Comparison of ENCODE assay signal across 25 cellular contexts in the genomic region with DNA sequence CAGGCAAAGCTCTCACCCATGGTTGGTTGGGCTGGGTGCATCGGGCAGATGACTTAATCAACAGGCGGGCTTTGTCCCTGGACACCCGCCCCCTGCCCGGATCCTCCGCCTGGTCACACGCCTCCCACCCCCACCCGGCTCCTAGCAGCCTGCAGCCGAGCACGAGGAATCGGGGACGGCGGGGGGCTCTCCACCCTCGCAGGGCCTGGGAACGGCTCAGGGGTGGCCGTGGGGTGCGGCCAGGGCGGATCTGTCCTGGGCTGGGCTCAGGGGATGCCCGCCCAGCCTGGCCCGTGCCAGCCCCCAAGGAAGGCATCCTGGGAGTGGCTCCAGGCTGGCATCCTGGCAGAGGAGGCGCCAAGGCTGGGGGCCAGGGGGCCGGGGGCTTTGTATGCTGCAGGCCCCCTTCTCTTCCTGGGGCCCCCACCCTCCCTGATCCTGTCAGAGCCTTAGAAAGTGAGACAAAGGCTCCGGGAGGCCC. TPM values are rescaled to one million over a fixed set of nuclear protein-coding genes. Genes with fewer than 3 reads are reported as not detected.
DNase-seq lines count a peak whose midpoint lies in the region; ATAC-seq and TF ChIP-seq lines count a peak whose summit lies in the region.
"Had no signal": no experiment of that assay in that cellular context is flagged by ENCODE, and none has a peak within 500 bp of the region (broad histone marks: within the 10 kb centered on the region; RNA-seq: fewer than 3 reads in every experiment).

No MANE protein-coding gene starts in this region.

- TF ChIP-seq POLR2A in esophagus squamous epithelium (IDR thresholded peaks at IDR 0.05): no peak

- ATAC-seq in heart right ventricle (peak in 5 of 8 donors; percentile 2 to 25 (median 19)), Right ventricle myocardium superior (ENCODE audit: poor library complexity) (no peak), sciatic nerve (peak; percentile 2), GM19452 (IDR thresholded peaks at IDR 0.05; ENCODE audit: unreplicated experiment) (no peak), GM19324 (IDR thresholded peaks at IDR 0.05; ENCODE audit: low FRiP score, unreplicated experiment) (no peak)
- ATAC-seq: activated CD4-positive, CD25-positive, alpha-beta regulatory T cell treated with anti-CD3 and anti-CD28 coated beads, Interleukin-2, amount 50 U/mL, for 24 hours; activated naive CD4-positive, alpha-beta T cell treated with anti-CD3 and anti-CD28 coated beads, Interleukin-2, amount 50 U/mL, for 72 hours; psoas muscle had no signal

- whole genome bisulfite sequencing in heart right ventricle, 2 donors: 60 to 61% methylated on average over 20 to 22 of the region's 22 CpGs
- 40% methylated on average over 1 of the region's 22 CpGs; no CpG with 5 or more reads in 1 of the 2 donors for WGBS in esophagus squamous epithelium, 2 donors

- H3K9me3 ChIP-seq in heart right ventricle (no peaks in the 10 kb centered on the region), esophagus squamous epithelium (no peaks in the 10 kb centered on the region)
- H3K9me3 ChIP-seq: psoas muscle, SJSA1, stomach, thyroid gland had no signal

- H3K4me1 ChIP-seq in heart right ventricle (peaks cover 2 to 27% (median 9%) of the 10 kb centered on the region in 9 donors), esophagus squamous epithelium (peaks cover 60 to 92% (median 60%) of the 10 kb centered on the region in 3 donors)

- H3K36me3 ChIP-seq in heart right ventricle (no peaks in the 10 kb centered on the region), esophagus squamous epithelium (no peaks in the 10 kb centered on the region)
- H3K36me3 ChIP-seq: SJSA1, stomach, thyroid gland had no signal

- peaks cover 0 to 36% (median 5%) of the 10 kb centered on the region in 7 donors for H3K27me3 ChIP-seq in heart right ventricle
- H3K27me3 ChIP-seq in esophagus squamous epithelium: peaks cover 0 to 26% (median 0%) of the 10 kb centered on the region in 4 donors
- H3K27me3 ChIP-seq: foreskin keratinocyte, SJSA1, thyroid gland had no signal

- H3K27ac ChIP-seq in heart right ventricle (peak overlapping the region in 4 of 10 donors; percentile 17 to 64 (median 34)), esophagus squamous epithelium (peak overlapping the region; percentile 84 to 94 (median 91))
- H3K27ac ChIP-seq: foreskin keratinocyte, KMS-11, psoas muscle, SJSA1, stomach, thyroid gland had no signal

- no peak overlapping the region for H3K4me3 ChIP-seq in heart right ventricle
- peak overlapping the region in 3 of 4 donors; percentile 7 to 39 (median 16) for H3K4me3 ChIP-seq in esophagus squamous epithelium
- H3K4me3 ChIP-seq: psoas muscle, SJSA1, skin epidermis, stomach, thyroid gland had no signal

- TF ChIP-seq CTCF in heart right ventricle (IDR thresholded peaks at IDR 0.05) (no peak), esophagus squamous epithelium (IDR thresholded peaks at IDR 0.05) (no peak)

- DNase-seq in heart right ventricle: no peak
- no peak for DNase-seq in Right ventricle myocardium superior
- DNase-seq in esophagus squamous epithelium (lab: John Stamatoyannopoulos, UW): no peak
- no peak for DNase-seq in sciatic nerve (ENCODE audit: low spot score)
- DNase-seq: activated CD4-positive, alpha-beta memory T cell treated with anti-CD3 and anti-CD28 coated beads for 36 hours; activated CD8-positive, alpha-beta memory T cell treated with anti-CD3 and anti-CD28 coated beads, Interleukin-2, amount 50 U/mL, for 4 hours; AML-193; CD4-positive, alpha-beta memory T cell; effector CD8-positive, alpha-beta T cell; foreskin keratinocyte; left cardiac atrium; mesendoderm; NCI-H1436; NCI-H2107; NCI-H774; psoas muscle; stomach; thyroid gland had no signal

- intact Hi-C loops in heart right ventricle (cut with DNase I): no loop called here
- intact Hi-C loops in Right ventricle myocardium superior (cut with DNase I): no loop called here
- intact Hi-C loops in esophagus squamous epithelium (cut with DNase I): no loop called here
- intact Hi-C loops in sciatic nerve (cut with DNase I): no loop called here

RNA-seq across cellular contexts. Expression of gene FGFR3, which starts 32.5 kb away (rescaled TPM):
- total RNA-seq in heart right ventricle (1 to 10 TPM; 1.2 to 5.3 (median 2.4) TPM), Right ventricle myocardium superior (2.9 TPM), esophagus squamous epithelium (100 to 1,000 TPM; 175 to 307 (median 223) TPM), sciatic nerve (5.4 TPM)
- 1 to 10 TPM; 1.3 to 6.6 TPM for polyA plus RNA-seq in heart right ventricle
- polyA plus RNA-seq: CD4-positive, alpha-beta memory T cell had no signal

RNA-seq across cellular contexts. Expression of gene TACC3, which starts 39.2 kb away (rescaled TPM):
- 10 to 100 TPM in 2 of 10 donors, 1 to 10 TPM in 8; 2.3 to 15.6 (median 3.9) TPM for total RNA-seq in heart right ventricle
- 10 to 100 TPM in 1 of 2 donors, 1 to 10 TPM in 1; 6.0 to 16.2 TPM for polyA plus RNA-seq in heart right ventricle
- 7.0 TPM for total RNA-seq in Right ventricle myocardium superior
- total RNA-seq in esophagus squamous epithelium: 10 to 100 TPM; 14.9 to 41.3 (median 19.6) TPM
- 9.9 TPM for total RNA-seq in sciatic nerve

RNA-seq across cellular contexts. Expression of gene TMEM129, which starts 39.4 kb away (rescaled TPM):
- 10 to 100 TPM; 28.1 to 45.6 (median 34.3) TPM for total RNA-seq in heart right ventricle
- 10 to 100 TPM; 28.6 to 33.0 TPM for polyA plus RNA-seq in heart right ventricle
- 28.6 TPM for total RNA-seq in Right ventricle myocardium superior
- 10 to 100 TPM; 30.4 to 47.5 (median 38.3) TPM for total RNA-seq in esophagus squamous epithelium
- 24.1 TPM for total RNA-seq in sciatic nerve

RNA-seq across cellular contexts. Expression of gene SLBP, which starts 48.4 kb away (rescaled TPM):
- 10 to 100 TPM; 10.9 to 17.7 (median 12.8) TPM for total RNA-seq in heart right ventricle
- 10 to 100 TPM; 11.2 to 16.2 TPM for polyA plus RNA-seq in heart right ventricle
- 12.6 TPM for total RNA-seq in Right ventricle myocardium superior
- total RNA-seq in esophagus squamous epithelium: 10 to 100 TPM; 32.4 to 60.1 (median 48.6) TPM
- 23.2 TPM for total RNA-seq in sciatic nerve

Comparison
In these comparisons a context has a peak if more than half of its experiments do, and no peak if none do; other contexts are left out.
1. ATAC-seq: peak in heart right ventricle (5 of 8) and sciatic nerve (single experiment); none in Right ventricle myocardium superior (single experiment), GM19452 (single experiment) and GM19324 (single experiment).
2. H3K4me3 ChIP-seq: peak in esophagus squamous epithelium (3 of 4); none in heart right ventricle (0 of 10).
3. RNA of gene FGFR3, which starts 32.5 kb away (total RNA-seq): 175 to 307 TPM in esophagus squamous epithelium; 5.4 TPM in sciatic nerve (single experiment), 2.9 TPM in Right ventricle myocardium superior (single experiment) and 1.2 to 5.3 TPM in heart right ventricle; every median in the first group is over 10 times any median in the second.